In the genomic region with DNA sequence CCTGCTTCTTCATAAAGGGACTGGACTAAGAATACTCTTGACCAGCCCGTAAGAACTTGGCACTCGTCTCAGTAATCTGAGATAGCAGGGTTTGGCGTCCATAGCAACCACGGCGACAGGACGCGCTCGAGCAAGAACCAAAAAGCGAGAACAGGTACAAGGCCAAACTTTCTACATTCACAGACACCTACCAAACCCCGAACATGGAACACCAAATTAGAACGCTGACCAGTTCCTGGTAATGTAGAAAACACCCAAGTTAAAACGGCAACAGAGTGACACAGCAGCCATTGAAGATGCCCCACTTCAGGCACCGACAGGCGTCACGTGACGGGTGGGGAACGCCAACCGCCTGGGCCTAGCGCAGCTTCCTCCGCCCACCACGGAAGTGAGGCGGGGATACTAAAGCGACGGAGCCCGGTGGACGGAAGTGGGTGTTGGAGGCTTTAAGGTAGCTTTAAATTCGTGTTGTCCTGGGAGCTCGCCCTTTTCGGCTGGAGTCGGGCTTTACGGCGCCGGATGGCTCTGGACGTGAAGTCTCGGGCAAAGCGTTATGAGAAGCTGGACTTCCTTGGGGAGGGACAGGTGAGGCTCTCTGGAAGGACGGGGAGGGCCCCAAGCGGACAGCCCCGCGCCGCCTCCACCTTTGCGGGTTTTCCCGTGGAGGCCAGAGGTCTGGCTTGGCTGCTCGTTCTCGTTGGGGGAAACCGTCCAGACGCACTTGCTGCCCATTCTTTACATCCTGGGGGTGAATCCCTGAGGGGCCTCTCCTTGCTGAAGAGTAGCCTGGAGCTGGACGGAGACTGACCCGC, we compare ENCODE assay signal across 8 cellular contexts. TPM values are rescaled to one million over a fixed set of nuclear protein-coding genes. Genes with fewer than 3 reads are reported as not detected.
DNase-seq lines count a peak whose midpoint lies in the region; ATAC-seq and TF ChIP-seq lines count a peak whose summit lies in the region.

Gene CDK7 (plus strand): TSS at position 430 of the 812 bp plus-strand sequence. CDS start 90 bp downstream, at position 520.

- no peaks in the 10 kb centered on the region for H3K9me2 ChIP-seq in GM23248 (ENCODE audit: insufficient read depth)

- H3K4me1 Mint-ChIP-seq in activated T-helper 1 cell treated with anti-CD3 and anti-CD28 coated beads, Interleukin-12 subunit alpha, Interleukin-12 subunit beta, Interleukin-2, Interleukin-4 antibody, amounts not matched to agents 30 ng/mL and 10 ng/mL and 1 ng/mL, durations not matched to agents 14 hours and 24 hours and 36 hours (ENCODE audit: low read depth): peaks cover 43% of the 10 kb centered on the region
- peaks cover 17 to 46% (median 31%) of the 10 kb centered on the region in 3 donors for H3K4me1 Mint-ChIP-seq in naive B cell
- peaks cover 41% of the 10 kb centered on the region for H3K4me1 Mint-ChIP-seq in stimulated activated memory B cell treated with anti-CD40 and anti-IgM and Interleukin-4, amounts not matched to agents 10 μg/mL and 1 μg/mL and 100 μg/mL, for 72 hours

- TF ChIP-seq CTCF in DND-41 (IDR thresholded peaks at IDR 0.05; ENCODE audit: borderline replicate concordance, extremely low read depth, low read length, poor library complexity, severe bottlenecking): no peak

- peak within 1 kb of the TSS; percentile 70 for H3K9ac ChIP-seq in DND-41 (ENCODE audit: low read depth, low read length)
- H3K9ac ChIP-seq in GM23248: peak within 1 kb of the TSS; percentile 93

- peaks cover 35% of the 10 kb centered on the region for H3F3A ChIP-seq in GM23248 (ENCODE audit: insufficient read depth)

- peaks cover 18% of the 10 kb centered on the region; the same call in 1 of the 2 replicates for H3K36me3 ChIP-seq in DND-41 (ENCODE audit: insufficient read depth, low read length)
- H3K36me3 ChIP-seq in GM23248 (ENCODE audit: low read depth): peaks cover 10% of the 10 kb centered on the region; the same call in 1 of the 2 replicates

- H3K27me3 ChIP-seq in DND-41 (ENCODE audit: insufficient read depth, low read length, poor library complexity) (no peaks in the 10 kb centered on the region), GM23248 (replicated peaks; ENCODE audit: insufficient read depth) (no peaks in the 10 kb centered on the region)

- H3K27ac Mint-ChIP-seq in activated T-helper 1 cell treated with anti-CD3 and anti-CD28 coated beads, Interleukin-12 subunit alpha, Interleukin-12 subunit beta, Interleukin-2, Interleukin-4 antibody, amounts not matched to agents 30 ng/mL and 10 ng/mL and 1 ng/mL, durations not matched to agents 14 hours and 24 hours and 36 hours: peak within 1 kb of the TSS; percentile 84
- H3K27ac Mint-ChIP-seq in naive B cell: peak within 1 kb of the TSS; percentile 81 to 96 (median 92)
- peak within 1 kb of the TSS; percentile 89 for H3K27ac Mint-ChIP-seq in stimulated activated memory B cell treated with anti-CD40 and anti-IgM and Interleukin-4, amounts not matched to agents 10 μg/mL and 1 μg/mL and 100 μg/mL, for 72 hours

- no peaks in the 10 kb centered on the region for H3K9me3 Mint-ChIP-seq in activated T-helper 1 cell treated with anti-CD3 and anti-CD28 coated beads, Interleukin-12 subunit alpha, Interleukin-12 subunit beta, Interleukin-2, Interleukin-4 antibody, amounts not matched to agents 30 ng/mL and 10 ng/mL and 1 ng/mL, durations not matched to agents 14 hours and 24 hours and 36 hours
- no peaks in the 10 kb centered on the region for H3K9me3 Mint-ChIP-seq in naive B cell
- H3K9me3 Mint-ChIP-seq in stimulated activated memory B cell treated with anti-CD40 and anti-IgM and Interleukin-4, amounts not matched to agents 10 μg/mL and 1 μg/mL and 100 μg/mL, for 72 hours: no peaks in the 10 kb centered on the region

- H3K36me3 Mint-ChIP-seq in activated T-helper 1 cell treated with anti-CD3 and anti-CD28 coated beads, Interleukin-12 subunit alpha, Interleukin-12 subunit beta, Interleukin-2, Interleukin-4 antibody, amounts not matched to agents 30 ng/mL and 10 ng/mL and 1 ng/mL, durations not matched to agents 14 hours and 24 hours and 36 hours (ENCODE audit: low read depth): peaks cover 23% of the 10 kb centered on the region
- H3K36me3 Mint-ChIP-seq in naive B cell: peaks cover 0 to 10% of the 10 kb centered on the region in 2 donors
- peaks cover 29% of the 10 kb centered on the region for H3K36me3 Mint-ChIP-seq in stimulated activated memory B cell treated with anti-CD40 and anti-IgM and Interleukin-4, amounts not matched to agents 10 μg/mL and 1 μg/mL and 100 μg/mL, for 72 hours

- H3K4me3 ChIP-seq in DND-41 (ENCODE audit: low read depth in 1 of 2, low read length in 2 of 2) (peak within 1 kb of the TSS; percentile 39 to 74), GM23248 (peak within 1 kb of the TSS; percentile 95)

- 0 out of 2 replicates have a peak, but pooled peaks cover 3% of the 10 kb centered on the region for H4K20me1 ChIP-seq in DND-41 (ENCODE audit: insufficient read depth, low read length)
- H4K20me1 ChIP-seq in GM23248 (ENCODE audit: insufficient read depth): no peaks in the 10 kb centered on the region

- intact Hi-C loops in activated T-helper 1 cell treated with anti-CD3 and anti-CD28 coated beads, Interleukin-12 subunit alpha, Interleukin-12 subunit beta, Interleukin-2, Interleukin-4 antibody, amounts not matched to agents 30 ng/mL and 10 ng/mL and 1 ng/mL, durations not matched to agents 14 hours and 24 hours and 36 hours (cut with micrococcal nuclease): loop anchor here (1.0 kb wide), 7 partner anchors 16 to 210 kb away; partner anchors contain the start of genes AK6, CCDC125, CCNB1 and CENPH

- H3K27me3 Mint-ChIP-seq in activated T-helper 1 cell treated with anti-CD3 and anti-CD28 coated beads, Interleukin-12 subunit alpha, Interleukin-12 subunit beta, Interleukin-2, Interleukin-4 antibody, amounts not matched to agents 30 ng/mL and 10 ng/mL and 1 ng/mL, durations not matched to agents 14 hours and 24 hours and 36 hours (ENCODE audit: insufficient read depth): no peaks in the 10 kb centered on the region
- H3K27me3 Mint-ChIP-seq in naive B cell: no peaks in the 10 kb centered on the region
- no peaks in the 10 kb centered on the region for H3K27me3 Mint-ChIP-seq in stimulated activated memory B cell treated with anti-CD40 and anti-IgM and Interleukin-4, amounts not matched to agents 10 μg/mL and 1 μg/mL and 100 μg/mL, for 72 hours

- peaks cover 38% of the 10 kb centered on the region for H3K4me1 ChIP-seq in DND-41 (ENCODE audit: insufficient read depth, low read length)
- peaks cover 34% of the 10 kb centered on the region for H3K4me1 ChIP-seq in GM23248 (ENCODE audit: insufficient read depth)

- H3K4me3 Mint-ChIP-seq in activated T-helper 1 cell treated with anti-CD3 and anti-CD28 coated beads, Interleukin-12 subunit alpha, Interleukin-12 subunit beta, Interleukin-2, Interleukin-4 antibody, amounts not matched to agents 30 ng/mL and 10 ng/mL and 1 ng/mL, durations not matched to agents 14 hours and 24 hours and 36 hours: peak within 1 kb of the TSS; percentile 97
- peak within 1 kb of the TSS; percentile 90 to 98 (median 97) for H3K4me3 Mint-ChIP-seq in naive B cell
- H3K4me3 Mint-ChIP-seq in stimulated activated memory B cell treated with anti-CD40 and anti-IgM and Interleukin-4, amounts not matched to agents 10 μg/mL and 1 μg/mL and 100 μg/mL, for 72 hours: peak within 1 kb of the TSS; percentile 94

- H3K4me2 ChIP-seq in DND-41 (ENCODE audit: insufficient read depth, low read length) (peak within 1 kb of the TSS; percentile 81), GM23248 (ENCODE audit: unreplicated experiment) (peak within 1 kb of the TSS; percentile 96)

- WGBS in GM23248 (ENCODE audit: low coverage in 1 of 2, low lambda C conversion rate in 2 of 2, missing lambda C conversion rate in 2 of 2), 2 experiments: 0 to 1% methylated on average over 48 to 49 of the region's 49 CpGs

- H3K27ac ChIP-seq in DND-41 (ENCODE audit: low read length) (peak within 1 kb of the TSS; percentile 68), GM23248 (peak within 1 kb of the TSS; percentile 72)

- peak; percentile 100 for ATAC-seq in DND-41 (ENCODE audit: insufficient read depth, low read depth)
- ATAC-seq in naive B cell (ENCODE audit: low read depth in 2 of 2): peak; percentile 100
- ATAC-seq in stimulated activated memory B cell treated with anti-CD40 and anti-IgM and Interleukin-4, amounts not matched to agents 10 μg/mL and 1 μg/mL and 100 μg/mL, for 72 hours: peak; percentile 100

- H3K79me2 ChIP-seq in DND-41 (ENCODE audit: insufficient read depth, low read length) (peaks cover 44% of the 10 kb centered on the region), GM23248 (ENCODE audit: insufficient read depth) (peaks cover 41% of the 10 kb centered on the region)

- in situ Hi-C loops in GM23248 (cut with MboI): no loop called here

- DNase-seq in DND-41 (peak; percentile 92), GM23248 (peak; percentile 98), Kasumi-1 (lab: John Stamatoyannopoulos, UW) (peak; percentile 92 to 95), RPMI7951 (ENCODE audit: low read depth) (peak; percentile 88), fibroblast of gingiva (ENCODE audit: low read depth) (peak; percentile 91), naive B cell (peak; percentile 90)
- peak; percentile 92 for DNase-seq in activated T-helper 1 cell treated with anti-CD3 and anti-CD28 coated beads, Interleukin-12 subunit alpha, Interleukin-12 subunit beta, Interleukin-2, Interleukin-4 antibody, amounts not matched to agents 30 ng/mL and 10 ng/mL and 1 ng/mL, durations not matched to agents 14 hours and 24 hours and 36 hours (ENCODE audit: low spot score)

- H2AFZ ChIP-seq in DND-41 (ENCODE audit: low read depth, low read length) (peak within 1 kb of the TSS; percentile 93), GM23248 (peak within 1 kb of the TSS; percentile 99)

- no peaks in the 10 kb centered on the region for H3K9me3 ChIP-seq in DND-41 (ENCODE audit: insufficient read depth, low read length, severe bottlenecking)
- no peaks in the 10 kb centered on the region for H3K9me3 ChIP-seq in GM23248 (ENCODE audit: low read depth)

RNA-seq across cellular contexts. Expression of gene CDK7, which starts in this region (rescaled TPM):
- total RNA-seq in GM23248 (2014; rRNA removed; shearing (Covaris generic)): 48.9 and 60.4 TPM in 2 replicates
- polyA plus RNA-seq in GM23248 (2016; fragmentation: Nextera tagmentation; extraction: Ambion mirVana) (55.7 and 58.9 TPM in 2 replicates), naive B cell (ENCODE audit: low read depth in 6 of 6) (10 to 100 TPM; 28.8 to 55.4 (median 31.4) TPM)
- 43.0 and 45.4 TPM in 2 replicates for total RNA-seq in RPMI7951 (2014; rRNA removed; shearing (Covaris generic))
- total RNA-seq in activated T-helper 1 cell treated with anti-CD3 and anti-CD28 coated beads, Interleukin-12 subunit alpha, Interleukin-12 subunit beta, Interleukin-2, Interleukin-4 antibody, amounts not matched to agents 30 ng/mL and 10 ng/mL and 1 ng/mL, durations not matched to agents 14 hours and 24 hours and 36 hours: 42.4 and 49.2 TPM in 2 replicates

Comparison
In these comparisons a context has a peak if more than half of its experiments do, and no peak if none do; other contexts are left out.
1. Peak in every context shown above with its lines: DNase-seq, ATAC-seq, H3K4me3 ChIP-seq and H3K27ac ChIP-seq.